Comparison of ENCODE assay signal across 9 cellular contexts in genomic region chrX:81174286-81174685, GRCh38. TPM values are rescaled to one million over a fixed set of nuclear protein-coding genes. Genes with fewer than 3 reads are reported as not detected.
DNase-seq lines count a peak whose midpoint lies in the region; ATAC-seq and TF ChIP-seq lines count a peak whose summit lies in the region.
"Had no signal": no experiment of that assay in that cellular context is flagged by ENCODE, and none has a peak within 500 bp of the region (broad histone marks: within the 10 kb centered on the region; RNA-seq: fewer than 3 reads in every experiment).

No MANE protein-coding gene starts in this region.

- TF ChIP-seq POLR2A in Peyer's patch (IDR thresholded peaks at IDR 0.05), result no peak

- H3K4me3 ChIP-seq in Peyer's patch, result no peak overlapping the region

- peak; percentile 82 for ATAC-seq in GM19351 (IDR thresholded peaks at IDR 0.05; ENCODE audit: unreplicated experiment)
- ATAC-seq in GM21390 (IDR thresholded peaks at IDR 0.05; ENCODE audit: unreplicated experiment), result no peak
- ATAC-seq in activated naive CD8-positive, alpha-beta T cell treated with anti-CD3 and anti-CD28 coated beads, Interleukin-2, amount 50 U/mL, for 24 hours, result no peak

- H3K27ac ChIP-seq in Peyer's patch, result no peak overlapping the region

- H3K27ac Mint-ChIP-seq in glutamatergic neuron (ENCODE audit: unreplicated experiment), result no peak overlapping the region
- no peak overlapping the region for H3K27ac Mint-ChIP-seq in activated naive CD8-positive, alpha-beta T cell treated with anti-CD3 and anti-CD28 coated beads, Interleukin-2, amount 50 U/mL, for 24 hours

- no peaks in the 10 kb centered on the region for H3K9me3 ChIP-seq in Peyer's patch

- H3K27me3 Mint-ChIP-seq in glutamatergic neuron (ENCODE audit: unreplicated experiment), result no peaks in the 10 kb centered on the region
- H3K27me3 Mint-ChIP-seq in activated naive CD8-positive, alpha-beta T cell treated with anti-CD3 and anti-CD28 coated beads, Interleukin-2, amount 50 U/mL, for 24 hours, result no peaks in the 10 kb centered on the region

- H3K9me3 Mint-ChIP-seq in glutamatergic neuron (ENCODE audit: unreplicated experiment), result no peaks in the 10 kb centered on the region
- no peaks in the 10 kb centered on the region for H3K9me3 Mint-ChIP-seq in activated naive CD8-positive, alpha-beta T cell treated with anti-CD3 and anti-CD28 coated beads, Interleukin-2, amount 50 U/mL, for 24 hours

- no peaks in the 10 kb centered on the region for H3K36me3 ChIP-seq in Peyer's patch

- H3K4me1 Mint-ChIP-seq in glutamatergic neuron (ENCODE audit: low read depth, unreplicated experiment), result no peaks in the 10 kb centered on the region
- no peaks in the 10 kb centered on the region for H3K4me1 Mint-ChIP-seq in activated naive CD8-positive, alpha-beta T cell treated with anti-CD3 and anti-CD28 coated beads, Interleukin-2, amount 50 U/mL, for 24 hours

- TF ChIP-seq CTCF in AG09319 (IDR thresholded peaks at IDR 0.05; ENCODE audit: low read depth, low read length) (peak; percentile 17), Peyer's patch (IDR thresholded peaks at IDR 0.05) (peak in 4 of 6 experiments; percentile 14 to 42 (median 40)), glutamatergic neuron (IDR thresholded peaks at IDR 0.05; ENCODE audit: partially characterized antibody, unreplicated experiment) (peak; percentile 32)

- no peaks in the 10 kb centered on the region for H3K36me3 Mint-ChIP-seq in glutamatergic neuron (ENCODE audit: unreplicated experiment)
- no peaks in the 10 kb centered on the region for H3K36me3 Mint-ChIP-seq in activated naive CD8-positive, alpha-beta T cell treated with anti-CD3 and anti-CD28 coated beads, Interleukin-2, amount 50 U/mL, for 24 hours (ENCODE audit: low read depth)

- DNase-seq in AG09319 (ENCODE audit: extremely low read depth, low read depth) (peak; percentile 0), Peyer's patch (no peak), glutamatergic neuron (no peak), activated gamma-delta T cell treated with Interleukin-2 at 50 U/mL for 16 hours (no peak), hypothalamus (lab: John Stamatoyannopoulos, UW) (no peak)
- DNase-seq in activated naive CD8-positive, alpha-beta T cell treated with anti-CD3 and anti-CD28 coated beads, Interleukin-2, amount 50 U/mL, for 24 hours, result no peak

- no peak overlapping the region for H3K4me3 Mint-ChIP-seq in glutamatergic neuron (ENCODE audit: unreplicated experiment)
- no peak overlapping the region for H3K4me3 Mint-ChIP-seq in activated naive CD8-positive, alpha-beta T cell treated with anti-CD3 and anti-CD28 coated beads, Interleukin-2, amount 50 U/mL, for 24 hours

- H3K27me3 ChIP-seq in Peyer's patch, result no peaks in the 10 kb centered on the region

- no peaks in the 10 kb centered on the region for H3K4me1 ChIP-seq in Peyer's patch

RNA-seq across cellular contexts. Expression of gene HMGN5, which starts 27.4 kb away (rescaled TPM):
- total RNA-seq in Peyer's patch, result 1 to 10 TPM in 3 of 4 donors, under 1 TPM in 1; 0.88 to 5.8 (median 1.8) TPM
- total RNA-seq in glutamatergic neuron (ENCODE audit: unreplicated experiment), result 2.9 TPM
- total RNA-seq: skeletal muscle tissue had no signal

RNA-seq across cellular contexts. Expression of gene SH3BGRL, which starts 27.6 kb away (rescaled TPM):
- total RNA-seq in Peyer's patch, result 100 to 1,000 TPM in 1 of 4 donors, 10 to 100 TPM in 3; 44.9 to 139 (median 69.2) TPM
- total RNA-seq in glutamatergic neuron (ENCODE audit: unreplicated experiment), result 51.4 TPM
